Comparison of ENCODE assay signal across 1 cellular context in the genomic region with DNA sequence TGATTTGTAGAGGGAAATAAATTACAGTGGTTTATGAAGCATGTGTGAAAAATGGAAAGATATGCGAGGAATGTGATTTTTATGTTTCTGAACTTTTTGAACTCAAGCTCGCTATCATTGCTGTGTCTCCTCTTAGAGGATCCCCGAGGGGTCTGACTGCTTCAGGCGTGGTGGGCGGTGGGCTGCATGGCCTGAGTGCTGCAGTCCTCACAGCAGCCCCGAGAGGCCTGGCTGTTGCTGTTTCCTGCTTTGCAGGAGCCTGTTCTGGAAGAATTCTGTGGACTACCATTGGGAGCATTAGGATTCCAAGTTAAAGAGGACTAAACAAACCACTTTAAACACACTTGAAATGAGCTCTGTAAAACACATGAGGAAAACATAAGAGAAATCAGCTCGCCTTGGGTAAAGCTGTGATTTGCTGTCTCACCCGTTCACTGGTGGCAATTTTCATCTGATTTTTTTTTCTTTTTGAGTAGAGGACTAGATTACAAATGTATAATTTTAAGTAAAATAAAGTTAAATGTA.
TF ChIP-seq lines count a peak whose summit lies in the region.

No MANE protein-coding gene starts in this region.

TF ChIP-seq in HCT116, 20 proteins besides CTCF, POLR2A, EP300 and RAD21 (continued from another document):
- TF ChIP-seq, protein P1, sequence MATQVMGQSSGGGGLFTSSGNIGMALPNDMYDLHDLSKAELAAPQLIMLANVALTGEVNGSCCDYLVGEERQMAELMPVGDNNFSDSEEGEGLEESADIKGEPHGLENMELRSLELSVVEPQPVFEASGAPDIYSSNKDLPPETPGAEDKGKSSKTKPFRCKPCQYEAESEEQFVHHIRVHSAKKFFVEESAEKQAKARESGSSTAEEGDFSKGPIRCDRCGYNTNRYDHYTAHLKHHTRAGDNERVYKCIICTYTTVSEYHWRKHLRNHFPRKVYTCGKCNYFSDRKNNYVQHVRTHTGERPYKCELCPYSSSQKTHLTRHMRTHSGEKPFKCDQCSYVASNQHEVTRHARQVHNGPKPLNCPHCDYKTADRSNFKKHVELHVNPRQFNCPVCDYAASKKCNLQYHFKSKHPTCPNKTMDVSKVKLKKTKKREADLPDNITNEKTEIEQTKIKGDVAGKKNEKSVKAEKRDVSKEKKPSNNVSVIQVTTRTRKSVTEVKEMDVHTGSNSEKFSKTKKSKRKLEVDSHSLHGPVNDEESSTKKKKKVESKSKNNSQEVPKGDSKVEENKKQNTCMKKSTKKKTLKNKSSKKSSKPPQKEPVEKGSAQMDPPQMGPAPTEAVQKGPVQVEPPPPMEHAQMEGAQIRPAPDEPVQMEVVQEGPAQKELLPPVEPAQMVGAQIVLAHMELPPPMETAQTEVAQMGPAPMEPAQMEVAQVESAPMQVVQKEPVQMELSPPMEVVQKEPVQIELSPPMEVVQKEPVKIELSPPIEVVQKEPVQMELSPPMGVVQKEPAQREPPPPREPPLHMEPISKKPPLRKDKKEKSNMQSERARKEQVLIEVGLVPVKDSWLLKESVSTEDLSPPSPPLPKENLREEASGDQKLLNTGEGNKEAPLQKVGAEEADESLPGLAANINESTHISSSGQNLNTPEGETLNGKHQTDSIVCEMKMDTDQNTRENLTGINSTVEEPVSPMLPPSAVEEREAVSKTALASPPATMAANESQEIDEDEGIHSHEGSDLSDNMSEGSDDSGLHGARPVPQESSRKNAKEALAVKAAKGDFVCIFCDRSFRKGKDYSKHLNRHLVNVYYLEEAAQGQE (IDR thresholded peaks at IDR 0.05; ENCODE audit: low read depth), result no peak
